21 cellular contexts compared by ENCODE assay signal in the genomic region with DNA sequence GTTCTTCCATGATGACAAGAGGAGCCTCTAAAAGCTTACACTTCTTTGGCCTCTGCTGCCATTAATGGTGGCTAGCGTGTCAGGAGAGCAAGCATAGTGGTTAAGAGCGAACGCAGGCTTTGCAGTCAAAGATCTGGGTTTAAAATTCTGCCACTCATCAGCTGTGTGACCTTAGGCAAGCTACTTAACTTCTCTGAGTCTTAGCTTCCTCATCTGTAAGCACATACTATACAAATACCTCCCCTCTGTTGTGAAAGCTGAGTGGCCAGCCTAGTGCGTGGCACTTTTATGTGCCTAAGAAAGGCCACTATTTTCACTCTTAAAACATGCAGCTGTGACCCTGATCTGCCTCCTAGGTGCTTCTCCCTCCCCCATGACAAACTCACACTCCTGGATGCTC. TPM values are rescaled to one million over a fixed set of nuclear protein-coding genes. Genes with fewer than 3 reads are reported as not detected.
DNase-seq lines count a peak whose midpoint lies in the region; ATAC-seq, FAIRE-seq and TF ChIP-seq lines count a peak whose summit lies in the region.
"Had no signal": no experiment of that assay in that cellular context is flagged by ENCODE, and none has a peak within 500 bp of the region (broad histone marks: within the 10 kb centered on the region; RNA-seq: fewer than 3 reads in every experiment).

No MANE protein-coding gene starts in this region.

- CTCF ChIA-PET in HepG2 (lab: Yijun Ruan, JAX; ENCODE audit: low intra/inter-chr PET ratio, low total read pairs) = no interaction called here

- intact Hi-C loops in HepG2 (cut with micrococcal nuclease; ENCODE audit: unreplicated experiment) (no loop called here), right lobe of liver (cut with DNase I) (no loop called here)

- no TSS peak for BruUV-seq in HepG2 (replicated peaks; lab: Mats Ljungman, UMichigan)

- no peak for FAIRE-seq in HepG2 (lab: Jason Lieb, UNC)
- FAIRE-seq: GM12878, GM18507, RCC 7860 had no signal

- DNase-seq in HepG2 (ENCODE audit: low spot score) = no peak
- DNase-seq in right lobe of liver = no peak
- DNase-seq in caudate nucleus (lab: John Stamatoyannopoulos, UW) = no peak
- no peak for DNase-seq in middle frontal gyrus (ENCODE audit: extremely low spot score, low spot score)
- DNase-seq: C1 segment of cervical spinal cord, DMS 273 treated with DMSO at 0.1 percent for 48 hours, GDM1, GOT3, Kasumi-1, NCI-H1105 treated with DMSO at 0.1 percent for 48 hours, NCI-H1694 treated with DMSO at 0.1 percent for 48 hours, NCI-H2107, NCI-H2227 treated with DMSO at 0.1 percent for 48 hours, NCI-H524 treated with DMSO at 0.1 percent for 48 hours, Right ventricle myocardium superior had no signal

- H3K36me3 ChIP-seq in HepG2 (replicated peaks in 1 of 2; ENCODE audit: control insufficient read depth in 1 of 2, insufficient read depth in 2 of 2, low read length in 2 of 2) (peaks cover 13 to 44% of the 10 kb centered on the region in 2 experiments; a peak in 4 of 5 replicates), right lobe of liver (peaks cover 0 to 18% (median 8%) of the 10 kb centered on the region in 4 donors), mucosa of rectum (ENCODE audit: control insufficient read depth in 2 of 2, insufficient read depth in 2 of 2, low read length in 2 of 2) (peaks cover 37 to 39% of the 10 kb centered on the region in 2 donors)

- no peak for TF ChIP-seq RAD21 in HepG2 (CRISPR knock-in tag; IDR thresholded peaks at IDR 0.05)

- no peaks in the 10 kb centered on the region for H3K27me3 ChIP-seq in HepG2 (ENCODE audit: control insufficient read depth in 1 of 2, insufficient read depth in 2 of 2, low read length in 2 of 2)
- no peaks in the 10 kb centered on the region for H3K27me3 ChIP-seq in right lobe of liver
- H3K27me3 ChIP-seq in mucosa of rectum (ENCODE audit: control insufficient read depth in 2 of 2, insufficient read depth in 2 of 2, low read length in 2 of 2) = no peaks in the 10 kb centered on the region

- H3K79me2 ChIP-seq in HepG2 (ENCODE audit: insufficient read depth, low read length) = no peaks in the 10 kb centered on the region

- TF ChIP-seq POLR2A in HepG2 (IDR thresholded peaks at IDR 0.05; ENCODE audit: insufficient read depth in 1 of 2, low read depth in 2 of 2, low read length in 2 of 2) (no peak), right lobe of liver (IDR thresholded peaks at IDR 0.05) (no peak)

- no peak overlapping the region for H3K4me2 ChIP-seq in HepG2 (ENCODE audit: low read depth, low read length)

- H3K27ac ChIP-seq in HepG2 (ENCODE audit: extremely low read length, insufficient read depth, low read length) (no peak overlapping the region), right lobe of liver (no peak overlapping the region), caudate nucleus (ENCODE audit: low read depth, low read length) (peak overlapping the region; percentile 18), mucosa of rectum (ENCODE audit: low read depth in 2 of 2, low read length in 2 of 2) (peak overlapping the region; percentile 39 to 49)

- H3K4me3 ChIP-seq in HepG2 (replicated peaks in 1 of 3; ENCODE audit: insufficient read depth in 1 of 3, low read depth in 2 of 3, low read length in 3 of 3) (no peak overlapping the region), right lobe of liver (no peak overlapping the region), mucosa of rectum (ENCODE audit: low read length in 2 of 2) (no peak overlapping the region)
- H3K4me3 ChIP-seq: GM12878 had no signal

- H3K9ac ChIP-seq in HepG2 (ENCODE audit: insufficient read depth, low read depth, low read length) (no peak overlapping the region), mucosa of rectum (ENCODE audit: low read depth in 1 of 2, low read length in 2 of 2) (no peak overlapping the region)

- in situ Hi-C loops in HepG2 (cut with HindIII; ENCODE audit: extremely low pct_ligation_motif_present, low pct_unique_long_range_greater_than_20kb) = no loop called here

- ATAC-seq in HepG2 (no peak), right lobe of liver (no peak), GM21825 (IDR thresholded peaks at IDR 0.05; ENCODE audit: unreplicated experiment) (no peak), HG02981 (IDR thresholded peaks at IDR 0.05; ENCODE audit: unreplicated experiment) (no peak)
- ATAC-seq: GM12878 had no signal

- H3K9me3 ChIP-seq in HepG2 (ENCODE audit: low read length) (no peaks in the 10 kb centered on the region), right lobe of liver (no peaks in the 10 kb centered on the region), mucosa of rectum (ENCODE audit: control insufficient read depth in 2 of 2, low read length in 2 of 2) (no peaks in the 10 kb centered on the region)

- H2AFZ ChIP-seq in HepG2 (ENCODE audit: low read length) = no peak overlapping the region

- 90% methylated on average over 4 of the region's 4 CpGs for WGBS in HepG2 (ENCODE audit: low lambda C conversion rate)
- 94% methylated on average over 3 of the region's 4 CpGs for WGBS in right lobe of liver (ENCODE audit: insufficient coverage, low coverage, low lambda C conversion rate, missing lambda C conversion rate)

- no peak for TF ChIP-seq CTCF in HepG2 (CRISPR knock-in tag; IDR thresholded peaks at IDR 0.05)
- no peak for TF ChIP-seq CTCF in right lobe of liver (IDR thresholded peaks at IDR 0.05)

- TF ChIP-seq EP300 in HepG2 (IDR thresholded peaks at IDR 0.05; ENCODE audit: low read depth in 2 of 2, low read length in 2 of 2) (no peak), HepG2 (CRISPR knock-in tag; IDR thresholded peaks at IDR 0.05; ENCODE audit: borderline replicate concordance) (no peak)

- no peaks in the 10 kb centered on the region for H4K20me1 ChIP-seq in HepG2 (ENCODE audit: insufficient read depth, low read length)

- H3K4me1 ChIP-seq in HepG2 (ENCODE audit: insufficient read depth, low read length) = no peaks in the 10 kb centered on the region
- peaks cover 0 to 12% (median 0%) of the 10 kb centered on the region in 4 donors for H3K4me1 ChIP-seq in right lobe of liver
- H3K4me1 ChIP-seq in mucosa of rectum (ENCODE audit: control insufficient read depth in 2 of 2, insufficient read depth in 2 of 2, low read length in 2 of 2) = peaks cover 20 to 36% of the 10 kb centered on the region in 2 donors

- POLR2A ChIA-PET in HepG2 (lab: Yijun Ruan, JAX) = interaction anchor here (0.6 kb wide), 1 partner anchor 12 kb away, joined by 3 read pairs; a partner anchor contains a TSS

TF ChIP-seq in HepG2, 621 proteins besides CTCF, POLR2A, EP300 and RAD21:
- TF ChIP-seq ZNF460 (CRISPR knock-in tag; IDR thresholded peaks at IDR 0.05; ENCODE audit: borderline replicate concordance) (no peak), ZNF768 (CRISPR knock-in tag; IDR thresholded peaks at IDR 0.05) (peak; percentile 82; the same call in 1 of the 2 replicates)

RNA-seq across cellular contexts. Expression of a gene that starts 11.6 kb away (rescaled TPM):
- total RNA-seq in HepG2 (2016; rRNA removed; fragmentation: Illumina TruSeq; extraction: Trizol) = 9.9 and 10.5 TPM in 2 replicates
- 3.9 and 4.1 TPM in 2 replicates for total RNA-seq in HepG2 (2016; cell fraction: cytosol; rRNA removed; fragmentation: Illumina TruSeq; extraction: Trizol; ENCODE audit: low read depth)
- 9.9 and 11.1 TPM in 2 replicates for total RNA-seq in HepG2 (2016; cell fraction: insoluble cytoplasmic fraction; rRNA removed; fragmentation: Illumina TruSeq; extraction: Trizol)
- total RNA-seq in HepG2 (2016; cell fraction: membrane; rRNA removed; fragmentation: Illumina TruSeq; extraction: Trizol) = 10.0 and 11.6 TPM in 2 replicates
- total RNA-seq in HepG2 (2016; cell fraction: nucleus; rRNA removed; fragmentation: Illumina TruSeq; extraction: Trizol) = 15.0 and 18.1 TPM in 2 replicates
- 11.1 and 12.1 TPM in 2 replicates for polyA plus RNA-seq in HepG2 (2011; rRNA removed)
- 5.5 and 6.9 TPM in 2 replicates for polyA plus RNA-seq in HepG2 (2011; cell fraction: cytosol; rRNA removed)
- polyA plus RNA-seq in HepG2 (2011; cell fraction: nucleus; rRNA removed) = 18.2 and 20.1 TPM in 2 replicates
- polyA plus RNA-seq in HepG2 (2012) = 11.3 and 17.8 TPM in 2 replicates
- polyA plus RNA-seq in HepG2 (2016; cell fraction: cytosol; fragmentation: Illumina TruSeq; extraction: Trizol; ENCODE audit: low read depth) = 4.7 and 5.2 TPM in 2 replicates
- 11.6 and 12.2 TPM in 2 replicates for polyA plus RNA-seq in HepG2 (2016; cell fraction: insoluble cytoplasmic fraction; fragmentation: Illumina TruSeq; extraction: Trizol; ENCODE audit: low read depth)
- polyA plus RNA-seq in HepG2 (2016; cell fraction: membrane; fragmentation: Illumina TruSeq; extraction: Trizol; ENCODE audit: low read depth) = 8.7 and 8.8 TPM in 2 replicates
- 21.7 TPM in 2 replicates for polyA plus RNA-seq in HepG2 (2016; cell fraction: nucleus; fragmentation: Illumina TruSeq; extraction: Trizol; ENCODE audit: insufficient read depth, low read depth)
- 11.7 and 14.0 TPM in 2 replicates for polyA minus RNA-seq in HepG2 (2011; rRNA and poly(A)+ RNA removed; ENCODE audit: low replicate concordance)
- 4.7 and 7.5 TPM in 2 replicates for polyA minus RNA-seq in HepG2 (2011; cell fraction: cytosol; rRNA and poly(A)+ RNA removed)
- polyA minus RNA-seq in HepG2 (2011; cell fraction: nucleus; rRNA and poly(A)+ RNA removed) = 30.4 and 41.6 TPM in 2 replicates
- total RNA-seq in right lobe of liver = 10 to 100 TPM; 10.2 to 23.2 (median 16.5) TPM

Comparison
In these comparisons a context has a peak if more than half of its experiments do, and no peak if none do; other contexts are left out.
1. H3K27ac ChIP-seq: peak in caudate nucleus (single experiment) and mucosa of rectum (2 of 2); none in HepG2 (single experiment) and right lobe of liver (0 of 3).